In genomic region chr7:117961235-117961634, GRCh38 we compare ENCODE assay signal across 16 cellular contexts.
"Had no signal": no experiment of that assay in that cellular context is flagged by ENCODE, and none has a peak within 500 bp of the region (broad histone marks: within the 10 kb centered on the region; RNA-seq: fewer than 3 reads in every experiment).

No MANE protein-coding gene starts in this region.

- DNase-seq: activated naive CD4-positive, alpha-beta T cell treated with Interleukin-2 at 50 U/mL for 16 hours; activated naive CD8-positive, alpha-beta T cell treated with anti-CD3 and anti-CD28 coated beads for 36 hours; activated T-cell treated with anti-CD3 and anti-CD28 coated beads, Interleukin-2, amount 50 U/mL, for 48 hours; foreskin fibroblast; glutamatergic neuron; kidney glomerular epithelial cell; mucosa of descending colon; retina; stimulated activated CD4-positive, alpha-beta T cell treated with anti-CD3 and anti-CD28 coated beads, Interleukin-4, amount 100 ng/mL, for 24 hours; stimulated activated naive CD4-positive, alpha-beta T cell treated with Interleukin-2 at 50 U/mL for 16 hours; T-cell had no signal

- H3K9me3 ChIP-seq: mucosa of descending colon had no signal

- H3K79me2 ChIP-seq: hepatocyte had no signal

- H3K27me3 Mint-ChIP-seq: activated naive CD8-positive, alpha-beta T cell treated with anti-CD3 and anti-CD28 coated beads for 36 hours; memory B cell; progenitor cell of endocrine pancreas had no signal

- H3K36me3 Mint-ChIP-seq: activated naive CD8-positive, alpha-beta T cell treated with anti-CD3 and anti-CD28 coated beads for 36 hours; memory B cell; T-cell had no signal

- H3K9me3 Mint-ChIP-seq: activated naive CD8-positive, alpha-beta T cell treated with anti-CD3 and anti-CD28 coated beads for 36 hours; memory B cell; neural crest cell; T-cell had no signal

- H3K27me3 ChIP-seq: hepatocyte had no signal

- H3K4me3 Mint-ChIP-seq: activated naive CD8-positive, alpha-beta T cell treated with anti-CD3 and anti-CD28 coated beads for 36 hours; memory B cell; neural crest cell; T-cell had no signal

- H3K4me3 ChIP-seq: hepatocyte, mucosa of descending colon had no signal

- H3K4me2 ChIP-seq: hepatocyte had no signal

- H3K27ac ChIP-seq: hepatocyte had no signal

- ATAC-seq: SK-N-SH treated with all-trans-retinoic acid at 6 μM for 48 hours, T-cell had no signal

- H2AFZ ChIP-seq: hepatocyte had no signal

- H3K4me1 Mint-ChIP-seq: activated naive CD8-positive, alpha-beta T cell treated with anti-CD3 and anti-CD28 coated beads for 36 hours; memory B cell; T-cell had no signal

- H3K27ac Mint-ChIP-seq: activated naive CD8-positive, alpha-beta T cell treated with anti-CD3 and anti-CD28 coated beads for 36 hours; memory B cell; progenitor cell of endocrine pancreas; T-cell had no signal
